30 cellular contexts compared by ENCODE assay signal in the genomic region with DNA sequence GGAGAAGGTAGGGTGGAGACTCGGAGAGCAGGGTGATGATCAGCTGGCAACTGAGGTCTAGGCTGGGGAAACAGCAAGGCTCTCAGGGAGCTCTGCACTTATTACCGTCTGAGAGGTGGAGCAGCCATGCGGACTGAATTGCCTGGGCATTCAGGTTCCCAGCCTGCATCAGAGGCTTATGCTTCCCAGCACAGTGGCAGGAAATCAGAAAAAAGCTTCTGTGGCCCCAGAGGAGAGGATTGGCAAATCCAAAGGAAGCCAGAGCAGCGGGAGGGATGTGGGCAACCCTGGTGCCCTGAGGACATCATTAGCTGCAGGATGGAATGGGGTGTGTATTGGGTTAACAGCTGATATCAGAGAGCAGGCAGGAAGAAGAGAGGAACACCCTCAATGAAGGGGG.
"Had no signal": no experiment of that assay in that cellular context is flagged by ENCODE, and none has a peak within 500 bp of the region (broad histone marks: within the 10 kb centered on the region; RNA-seq: fewer than 3 reads in every experiment).

No MANE protein-coding gene starts in this region.

- H3K27me3 Mint-ChIP-seq: stimulated activated memory B cell treated with anti-CD40 and anti-IgM and Interleukin-4, amounts not matched to agents 10 μg/mL and 1 μg/mL and 100 μg/mL, for 72 hours had no signal

- ATAC-seq: left colon; left lung; lower lobe of right lung; natural killer cell; psoas muscle; right lobe of liver; stimulated activated memory B cell treated with anti-CD40 and anti-IgM and Interleukin-4, amounts not matched to agents 10 μg/mL and 1 μg/mL and 100 μg/mL, for 72 hours; stimulated activated naive CD8-positive, alpha-beta T cell treated with anti-CD3 and anti-CD28 coated beads, Interleukin-15, amount 100 ng/mL, for 72 hours had no signal

- DNase-seq: hypothalamus; immature natural killer cell; kidney; left colon; left lung; lower lobe of right lung; mammary epithelial cell; mesenchymal stem cell; naive B cell; natural killer cell; nephron progenitor cell; occipital lobe; psoas muscle; right lobe of liver; stimulated activated CD4-positive, alpha-beta T cell treated with anti-CD3 and anti-CD28 coated beads, Interleukin-1b, Interleukin-23, amount 100 ng/mL, for 48 hours; stimulated activated CD4-positive, alpha-beta T cell treated with anti-CD3 and anti-CD28 coated beads, Interleukin-2, amount 100 ng/mL, for 48 hours; stimulated activated CD4-positive, alpha-beta T cell treated with anti-CD3 and anti-CD28 coated beads, Interleukin-4, amount 100 ng/mL, for 4 hours; stimulated activated CD8-positive, alpha-beta memory T cell treated with anti-CD3 and anti-CD28 coated beads, Interleukin-4, amount 100 ng/mL, for 48 hours; stimulated activated naive CD4-positive, alpha-beta T cell treated with Interleukin-2 at 50 U/mL for 16 hours; stimulated activated naive CD8-positive, alpha-beta T cell treated with anti-CD3 and anti-CD28 coated beads, Interleukin-15, amount 100 ng/mL, for 72 hours; substantia nigra; transverse colon; upper lobe of left lung had no signal

- H3K27ac ChIP-seq: left lung, lower lobe of right lung, neutrophil, parathyroid adenoma, psoas muscle, right atrium auricular region, right lobe of liver, transverse colon, upper lobe of left lung had no signal

- FAIRE-seq: islet of Langerhans, kidney had no signal

- H3K4me3 ChIP-seq: left lung, lower lobe of right lung, psoas muscle, right atrium auricular region, right lobe of liver, smooth muscle cell, transverse colon, upper lobe of left lung had no signal

- H3K4me1 ChIP-seq: left lung, lower lobe of right lung, psoas muscle, right atrium auricular region, right lobe of liver, transverse colon, upper lobe of left lung had no signal

- H3K4me2 ChIP-seq: smooth muscle cell had no signal

- H3K36me3 ChIP-seq: left lung, lower lobe of right lung, neutrophil, right atrium auricular region, right lobe of liver, transverse colon, upper lobe of left lung had no signal

- H2AFZ ChIP-seq: parathyroid adenoma had no signal

- H3K79me2 ChIP-seq: parathyroid adenoma had no signal

- H3K27ac Mint-ChIP-seq: immature natural killer cell; mesothelial cell of epicardium; natural killer cell; nephron progenitor cell; stimulated activated memory B cell treated with anti-CD40 and anti-IgM and Interleukin-4, amounts not matched to agents 10 μg/mL and 1 μg/mL and 100 μg/mL, for 72 hours; stimulated activated naive CD8-positive, alpha-beta T cell treated with anti-CD3 and anti-CD28 coated beads, Interleukin-15, amount 100 ng/mL, for 72 hours had no signal

- H3K36me3 Mint-ChIP-seq: mesothelial cell of epicardium; natural killer cell; stimulated activated memory B cell treated with anti-CD40 and anti-IgM and Interleukin-4, amounts not matched to agents 10 μg/mL and 1 μg/mL and 100 μg/mL, for 72 hours had no signal

- H3K9ac ChIP-seq: parathyroid adenoma had no signal

- H3K27me3 ChIP-seq: left lung, neutrophil, right atrium auricular region, right lobe of liver, transverse colon, upper lobe of left lung had no signal

- H3K9me3 ChIP-seq: left lung, lower lobe of right lung, neutrophil, psoas muscle, right atrium auricular region, right lobe of liver, transverse colon, upper lobe of left lung had no signal

- H3K4me3 Mint-ChIP-seq: immature natural killer cell; mesothelial cell of epicardium; naive B cell; natural killer cell; nephron progenitor cell; stimulated activated memory B cell treated with anti-CD40 and anti-IgM and Interleukin-4, amounts not matched to agents 10 μg/mL and 1 μg/mL and 100 μg/mL, for 72 hours; stimulated activated naive CD8-positive, alpha-beta T cell treated with anti-CD3 and anti-CD28 coated beads, Interleukin-15, amount 100 ng/mL, for 72 hours had no signal

- H3K4me1 Mint-ChIP-seq: immature natural killer cell; naive B cell; natural killer cell; stimulated activated memory B cell treated with anti-CD40 and anti-IgM and Interleukin-4, amounts not matched to agents 10 μg/mL and 1 μg/mL and 100 μg/mL, for 72 hours; stimulated activated naive CD8-positive, alpha-beta T cell treated with anti-CD3 and anti-CD28 coated beads, Interleukin-15, amount 100 ng/mL, for 72 hours had no signal
